ENCODE assay signal across 20 cellular contexts in the genomic region with DNA sequence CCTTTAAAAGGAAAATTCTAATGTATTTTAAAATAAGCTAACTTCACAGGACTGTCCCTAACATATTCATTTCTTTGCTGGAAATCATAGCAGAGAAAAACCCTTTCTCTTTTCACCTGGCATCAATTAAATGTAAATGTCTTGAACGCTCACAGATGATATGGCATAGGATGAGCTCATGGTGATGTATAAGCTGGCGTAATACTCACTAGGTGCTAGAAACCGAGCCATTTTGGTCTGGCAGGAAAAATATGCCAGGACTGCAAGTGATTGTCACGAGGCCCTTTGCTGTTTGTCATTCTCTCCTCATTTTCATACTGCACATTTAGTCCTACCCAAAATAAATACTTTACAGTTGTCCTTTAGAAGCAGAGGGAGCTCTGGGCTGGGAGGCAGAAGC.
"Had no signal": no experiment of that assay in that cellular context is flagged by ENCODE, and none has a peak within 500 bp of the region (broad histone marks: within the 10 kb centered on the region; RNA-seq: fewer than 3 reads in every experiment).

No MANE protein-coding gene starts in this region.

- ATAC-seq: gastrocnemius medialis; left ventricle myocardium superior; natural killer cell; psoas muscle; right cardiac atrium; stimulated activated memory B cell treated with anti-CD40 and anti-IgM and Interleukin-4, amounts not matched to agents 10 μg/mL and 1 μg/mL and 100 μg/mL, for 72 hours; stimulated activated naive CD8-positive, alpha-beta T cell treated with anti-CD3 and anti-CD28 coated beads, Interleukin-15, Interleukin-2, amounts not matched to agents 100 U/mL and 50 U/mL, for 24 hours had no signal

- DNase-seq: dorsolateral prefrontal cortex; effector CD4-positive, alpha-beta T cell; gastrocnemius medialis; head of caudate nucleus; left ventricle myocardium superior; lower lobe of right lung; natural killer cell; occipital lobe; ovary; posterior cingulate gyrus; psoas muscle; right cardiac atrium; spleen; stimulated activated CD4-positive, alpha-beta T cell treated with anti-CD3 and anti-CD28 coated beads, Interleukin-4, amount 100 ng/mL, for 4 hours; stimulated activated naive CD8-positive, alpha-beta T cell treated with anti-CD3 and anti-CD28 coated beads, Interleukin-15, Interleukin-2, amounts not matched to agents 100 U/mL and 50 U/mL, for 24 hours; upper lobe of left lung had no signal

- H3K4me3 ChIP-seq: dorsolateral prefrontal cortex, gastrocnemius medialis, lower lobe of right lung, ovary, psoas muscle, skin epidermis, spleen, thoracic aorta, tibial nerve, upper lobe of left lung had no signal

- H3K4me1 ChIP-seq: gastrocnemius medialis, lower lobe of right lung, psoas muscle, spleen, tibial nerve, upper lobe of left lung had no signal

- H3K27ac ChIP-seq: dorsolateral prefrontal cortex, gastrocnemius medialis, ovary, psoas muscle, skin epidermis, spleen, thoracic aorta, tibial nerve, upper lobe of left lung had no signal

- H3K27me3 ChIP-seq: gastrocnemius medialis, ovary, spleen, tibial nerve, upper lobe of left lung had no signal

- H3K36me3 ChIP-seq: gastrocnemius medialis, lower lobe of right lung, ovary, spleen, thoracic aorta, tibial nerve, upper lobe of left lung had no signal

- H3K9me3 ChIP-seq: gastrocnemius medialis, lower lobe of right lung, ovary, psoas muscle, spleen, thoracic aorta, tibial nerve, upper lobe of left lung had no signal
